In the genomic region with DNA sequence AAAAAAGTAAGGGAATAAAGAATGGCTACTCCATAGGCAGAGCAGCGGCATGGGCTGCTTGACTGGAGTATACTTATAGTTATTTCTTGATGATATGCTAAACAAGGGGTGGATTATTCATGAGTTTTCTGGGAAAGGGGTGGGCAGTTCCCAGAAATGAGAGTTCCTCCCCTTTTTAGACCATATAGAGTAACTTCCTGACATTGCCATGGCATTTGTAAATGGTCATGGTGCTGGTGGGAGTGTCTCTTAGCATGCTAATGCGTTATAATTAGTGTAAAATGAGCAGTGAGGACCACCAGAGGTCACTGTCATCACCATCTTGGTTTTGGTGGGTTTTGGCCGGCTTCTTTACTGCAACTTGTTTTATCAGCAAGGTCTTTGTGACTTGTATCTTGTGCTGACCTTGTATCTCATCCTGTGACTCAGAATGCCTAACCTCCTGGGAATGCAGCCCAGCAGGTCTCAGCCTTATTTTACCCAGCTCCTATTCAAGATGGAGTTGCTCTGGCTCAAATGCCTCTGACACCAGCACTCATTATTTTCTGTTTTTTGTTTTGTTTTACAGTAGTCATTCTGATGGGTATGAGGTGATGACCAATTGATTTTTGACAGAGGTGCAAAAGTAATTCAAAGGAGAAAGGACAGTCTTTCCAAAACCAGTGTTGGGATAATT, we compare ENCODE assay signal across 7 cellular contexts. TPM values are rescaled to one million over a fixed set of nuclear protein-coding genes. Genes with fewer than 3 reads are reported as not detected.
"Had no signal": no experiment of that assay in that cellular context is flagged by ENCODE, and none has a peak within 500 bp of the region (broad histone marks: within the 10 kb centered on the region; RNA-seq: fewer than 3 reads in every experiment).

No MANE protein-coding gene starts in this region.

RNA-seq across cellular contexts. Expression of a gene that starts 23.7 kb away (rescaled TPM):
- total RNA-seq: LHCN-M2, MCF 10A, NCI-H460, Right ventricle myocardium superior, RPMI7951, SJSA1 had no signal
- polyA plus RNA-seq: IgD-negative memory B cell had no signal
